In genomic region chr2:99615247-99615771, GRCh38 we compare ENCODE assay signal across 11 cellular contexts.
DNase-seq lines count a peak whose midpoint lies in the region; ATAC-seq and TF ChIP-seq lines count a peak whose summit lies in the region.
"Had no signal": no experiment of that assay in that cellular context is flagged by ENCODE, and none has a peak within 500 bp of the region (broad histone marks: within the 10 kb centered on the region; RNA-seq: fewer than 3 reads in every experiment).

No MANE protein-coding gene starts in this region.

- no peaks in the 10 kb centered on the region for H3K36me3 Mint-ChIP-seq in WTC11
- H3K36me3 Mint-ChIP-seq: stimulated activated effector memory CD8-positive, alpha-beta T cell treated with anti-CD3 and anti-CD28 coated beads, Interleukin-12 subunit alpha, Interleukin-12 subunit beta, amount 100 ng/mL, for 72 hours had no signal

- H3K27ac ChIP-seq in osteoblast (ENCODE audit: low read depth, low read length): no peak overlapping the region

- H3K4me3 Mint-ChIP-seq in WTC11: no peak overlapping the region
- H3K4me3 Mint-ChIP-seq: stimulated activated effector memory CD8-positive, alpha-beta T cell treated with anti-CD3 and anti-CD28 coated beads, Interleukin-12 subunit alpha, Interleukin-12 subunit beta, amount 100 ng/mL, for 72 hours had no signal

- H4K20me1 ChIP-seq in osteoblast (ENCODE audit: insufficient read depth, low read length): no peaks in the 10 kb centered on the region

- TF ChIP-seq CTCF in WTC11 (IDR thresholded peaks at IDR 0.05): no peak
- TF ChIP-seq CTCF in osteoblast (IDR thresholded peaks at IDR 0.05; ENCODE audit: extremely low read depth, low read depth, low read length): peak; percentile 29

- H2AFZ ChIP-seq in osteoblast (ENCODE audit: low read length): no peak overlapping the region

- no peaks in the 10 kb centered on the region for H3K4me1 ChIP-seq in osteoblast (ENCODE audit: insufficient read depth, low read length)

- no peaks in the 10 kb centered on the region for H3K79me2 ChIP-seq in osteoblast (ENCODE audit: insufficient read depth, low read length)

- H3K4me1 Mint-ChIP-seq in WTC11: no peaks in the 10 kb centered on the region
- H3K4me1 Mint-ChIP-seq: stimulated activated effector memory CD8-positive, alpha-beta T cell treated with anti-CD3 and anti-CD28 coated beads, Interleukin-12 subunit alpha, Interleukin-12 subunit beta, amount 100 ng/mL, for 72 hours had no signal

- no peak overlapping the region for H3K27ac Mint-ChIP-seq in WTC11
- H3K27ac Mint-ChIP-seq: stimulated activated effector memory CD8-positive, alpha-beta T cell treated with anti-CD3 and anti-CD28 coated beads, Interleukin-12 subunit alpha, Interleukin-12 subunit beta, amount 100 ng/mL, for 72 hours had no signal

- DNase-seq in DMS53 (lab: John Stamatoyannopoulos, UW) (peak; percentile 52), DMS53 treated with DMSO at 0.1 percent for 48 hours (lab: John Stamatoyannopoulos, UW; ENCODE audit: unreplicated experiment) (no peak), HuH-7 (ENCODE audit: low spot score) (peak; percentile 59), WTC11 (ENCODE audit: low spot score) (peak; percentile 47), osteoblast (ENCODE audit: insufficient read length, low spot score, missing footprints) (no peak)
- DNase-seq in activated CD4-positive, CD25-positive, alpha-beta regulatory T cell (lab: John Stamatoyannopoulos, UW): no peak
- DNase-seq: activated CD4-positive, CD25-positive, alpha-beta regulatory T cell treated with anti-CD3 and anti-CD28 coated beads, Interleukin-2, amount 50 U/mL, for 72 hours had no signal

- H3K4me3 ChIP-seq in osteoblast (ENCODE audit: insufficient read depth, low read length): no peak overlapping the region

- CTCF ChIA-PET in WTC11 (lab: Charles Lee): interaction anchor here (0.6 to 2.2 kb wide), 19 partner anchors 9 to 687 kb away, joined by 3 to 31 read pairs (median 3); no protein-coding TSS in a partner anchor

- ATAC-seq in WTC11 (peak; percentile 72), GM19397 (IDR thresholded peaks at IDR 0.05; ENCODE audit: unreplicated experiment) (no peak), HG02840 (IDR thresholded peaks at IDR 0.05; ENCODE audit: low FRiP score, unreplicated experiment) (no peak)
- ATAC-seq: left lobe of liver; stimulated activated effector memory CD8-positive, alpha-beta T cell treated with anti-CD3 and anti-CD28 coated beads, Interleukin-12 subunit alpha, Interleukin-12 subunit beta, amount 100 ng/mL, for 72 hours had no signal

- POLR2A ChIA-PET in WTC11 (lab: Charles Lee): interaction anchor here (0.6 kb wide), 1 partner anchor 113 kb away, joined by 4 read pairs; no protein-coding TSS in a partner anchor

- H3K27me3 ChIP-seq in osteoblast (ENCODE audit: insufficient read depth, low read length): no peaks in the 10 kb centered on the region

- no peaks in the 10 kb centered on the region for H3K36me3 ChIP-seq in osteoblast (ENCODE audit: insufficient read depth, low read length)

- H3K4me2 ChIP-seq in osteoblast (ENCODE audit: insufficient read depth, low read length): no peak overlapping the region

- no peaks in the 10 kb centered on the region; the same call in 1 of the 2 replicates for H3K27me3 Mint-ChIP-seq in WTC11 (ENCODE audit: low read depth)

- H3K9me3 Mint-ChIP-seq in WTC11: no peaks in the 10 kb centered on the region
- H3K9me3 Mint-ChIP-seq: stimulated activated effector memory CD8-positive, alpha-beta T cell treated with anti-CD3 and anti-CD28 coated beads, Interleukin-12 subunit alpha, Interleukin-12 subunit beta, amount 100 ng/mL, for 72 hours had no signal

- no peaks in the 10 kb centered on the region for H3K9me3 ChIP-seq in osteoblast (ENCODE audit: low read depth, low read length)

TF ChIP-seq in WTC11, 78 proteins besides CTCF, POLR2A, EP300 and RAD21:
- TF ChIP-seq OVOL2 (CRISPR knock-in tag; IDR thresholded peaks at IDR 0.05; ENCODE audit: borderline replicate concordance): no peak
- no peak for TF ChIP-seq E2F4 (CRISPR knock-in tag; IDR thresholded peaks at IDR 0.05; ENCODE audit: borderline replicate concordance, low read depth)
- TF ChIP-seq, protein P1, sequence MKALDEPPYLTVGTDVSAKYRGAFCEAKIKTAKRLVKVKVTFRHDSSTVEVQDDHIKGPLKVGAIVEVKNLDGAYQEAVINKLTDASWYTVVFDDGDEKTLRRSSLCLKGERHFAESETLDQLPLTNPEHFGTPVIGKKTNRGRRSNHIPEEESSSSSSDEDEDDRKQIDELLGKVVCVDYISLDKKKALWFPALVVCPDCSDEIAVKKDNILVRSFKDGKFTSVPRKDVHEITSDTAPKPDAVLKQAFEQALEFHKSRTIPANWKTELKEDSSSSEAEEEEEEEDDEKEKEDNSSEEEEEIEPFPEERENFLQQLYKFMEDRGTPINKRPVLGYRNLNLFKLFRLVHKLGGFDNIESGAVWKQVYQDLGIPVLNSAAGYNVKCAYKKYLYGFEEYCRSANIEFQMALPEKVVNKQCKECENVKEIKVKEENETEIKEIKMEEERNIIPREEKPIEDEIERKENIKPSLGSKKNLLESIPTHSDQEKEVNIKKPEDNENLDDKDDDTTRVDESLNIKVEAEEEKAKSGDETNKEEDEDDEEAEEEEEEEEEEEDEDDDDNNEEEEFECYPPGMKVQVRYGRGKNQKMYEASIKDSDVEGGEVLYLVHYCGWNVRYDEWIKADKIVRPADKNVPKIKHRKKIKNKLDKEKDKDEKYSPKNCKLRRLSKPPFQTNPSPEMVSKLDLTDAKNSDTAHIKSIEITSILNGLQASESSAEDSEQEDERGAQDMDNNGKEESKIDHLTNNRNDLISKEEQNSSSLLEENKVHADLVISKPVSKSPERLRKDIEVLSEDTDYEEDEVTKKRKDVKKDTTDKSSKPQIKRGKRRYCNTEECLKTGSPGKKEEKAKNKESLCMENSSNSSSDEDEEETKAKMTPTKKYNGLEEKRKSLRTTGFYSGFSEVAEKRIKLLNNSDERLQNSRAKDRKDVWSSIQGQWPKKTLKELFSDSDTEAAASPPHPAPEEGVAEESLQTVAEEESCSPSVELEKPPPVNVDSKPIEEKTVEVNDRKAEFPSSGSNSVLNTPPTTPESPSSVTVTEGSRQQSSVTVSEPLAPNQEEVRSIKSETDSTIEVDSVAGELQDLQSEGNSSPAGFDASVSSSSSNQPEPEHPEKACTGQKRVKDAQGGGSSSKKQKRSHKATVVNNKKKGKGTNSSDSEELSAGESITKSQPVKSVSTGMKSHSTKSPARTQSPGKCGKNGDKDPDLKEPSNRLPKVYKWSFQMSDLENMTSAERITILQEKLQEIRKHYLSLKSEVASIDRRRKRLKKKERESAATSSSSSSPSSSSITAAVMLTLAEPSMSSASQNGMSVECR (CRISPR knock-in tag; IDR thresholded peaks at IDR 0.05; ENCODE audit: borderline replicate concordance): no peak
- 0 out of 2 replicates have a peak, but pooled peaks have one; percentile 44 for TF ChIP-seq FOXP1 (CRISPR knock-in tag; IDR thresholded peaks at IDR 0.05; ENCODE audit: borderline replicate concordance)
- no peak for TF ChIP-seq GABPB1 (CRISPR knock-in tag; IDR thresholded peaks at IDR 0.05)
- TF ChIP-seq, protein P2, sequence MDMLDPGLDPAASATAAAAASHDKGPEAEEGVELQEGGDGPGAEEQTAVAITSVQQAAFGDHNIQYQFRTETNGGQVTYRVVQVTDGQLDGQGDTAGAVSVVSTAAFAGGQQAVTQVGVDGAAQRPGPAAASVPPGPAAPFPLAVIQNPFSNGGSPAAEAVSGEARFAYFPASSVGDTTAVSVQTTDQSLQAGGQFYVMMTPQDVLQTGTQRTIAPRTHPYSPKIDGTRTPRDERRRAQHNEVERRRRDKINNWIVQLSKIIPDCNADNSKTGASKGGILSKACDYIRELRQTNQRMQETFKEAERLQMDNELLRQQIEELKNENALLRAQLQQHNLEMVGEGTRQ (CRISPR knock-in tag; IDR thresholded peaks at IDR 0.05): no peak
- no peak for TF ChIP-seq ELF4 (CRISPR knock-in tag; IDR thresholded peaks at IDR 0.05; ENCODE audit: low read depth)
- TF ChIP-seq ZNF671 (CRISPR knock-in tag; IDR thresholded peaks at IDR 0.05): no peak
- peak; percentile 72 for TF ChIP-seq MAX (CRISPR knock-in tag; IDR thresholded peaks at IDR 0.05)
- no peak for TF ChIP-seq JUN (CRISPR knock-in tag; IDR thresholded peaks at IDR 0.05)
- peak; percentile 37; the same call in 1 of the 2 replicates for TF ChIP-seq NFE2L1 (CRISPR knock-in tag; IDR thresholded peaks at IDR 0.05)
- TF ChIP-seq RELA (CRISPR knock-in tag; IDR thresholded peaks at IDR 0.05; ENCODE audit: borderline replicate concordance): no peak

Comparison
In these comparisons a context has a peak if more than half of its experiments do, and no peak if none do; other contexts are left out.
1. DNase-seq: peak in DMS53 (single experiment), HuH-7 (single experiment) and WTC11 (single experiment); none in DMS53 treated with DMSO at 0.1 percent for 48 hours (single experiment), osteoblast (single experiment) and activated CD4-positive, CD25-positive, alpha-beta regulatory T cell (0 of 4).